Comparison of ENCODE assay signal across 13 cellular contexts in genomic region chr20:25145131-25145530, GRCh38.
"Had no signal": no experiment of that assay in that cellular context is flagged by ENCODE, and none has a peak within 500 bp of the region (broad histone marks: within the 10 kb centered on the region; RNA-seq: fewer than 3 reads in every experiment).

No MANE protein-coding gene starts in this region.

- ATAC-seq: effector memory CD8-positive, alpha-beta T cell; left lung; WTC11 had no signal

- H3K4me3 ChIP-seq: esophagus squamous epithelium, left lung, suprapubic skin, transverse colon, vagina had no signal

- DNase-seq: activated CD4-positive, alpha-beta memory T cell treated with anti-CD3 and anti-CD28 coated beads for 36 hours; activated CD4-positive, alpha-beta T cell treated with anti-CD3 and anti-CD28 coated beads for 4 hours; activated T-cell treated with anti-CD3 and anti-CD28 coated beads for 4 hours; effector memory CD8-positive, alpha-beta T cell; esophagus squamous epithelium; kidney; left lung; naive B cell; stimulated activated CD4-positive, alpha-beta T cell treated with anti-CD3 and anti-CD28 coated beads, Interleukin-2, amount 100 ng/mL, for 24 hours; transverse colon had no signal
